ENCODE assay signal across 1 cellular context in the genomic region with DNA sequence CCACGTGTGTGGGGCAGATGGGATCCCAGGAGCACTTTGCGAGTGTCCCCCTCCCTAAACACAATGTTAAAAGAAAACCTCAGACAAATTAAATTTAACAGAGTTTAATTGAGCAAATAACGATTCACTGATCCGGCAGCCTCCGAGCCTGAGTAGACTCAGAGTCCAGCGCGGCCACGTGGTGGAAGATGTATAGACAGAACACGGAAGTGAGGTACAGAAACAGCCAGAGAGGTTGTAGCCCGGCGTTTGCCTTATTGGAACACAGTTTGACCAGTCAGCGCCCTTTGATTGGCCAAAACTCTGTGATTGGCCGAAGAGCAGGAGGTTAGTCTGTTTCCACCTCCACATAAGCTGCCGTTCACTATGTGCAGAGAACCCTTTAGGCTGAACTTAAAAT.
TF ChIP-seq lines count a peak whose summit lies in the region.

No MANE protein-coding gene starts in this region.

TF ChIP-seq in K562, 482 proteins besides CTCF, POLR2A, EP300 and RAD21 (continued from another document):
- TF ChIP-seq, protein P1, sequence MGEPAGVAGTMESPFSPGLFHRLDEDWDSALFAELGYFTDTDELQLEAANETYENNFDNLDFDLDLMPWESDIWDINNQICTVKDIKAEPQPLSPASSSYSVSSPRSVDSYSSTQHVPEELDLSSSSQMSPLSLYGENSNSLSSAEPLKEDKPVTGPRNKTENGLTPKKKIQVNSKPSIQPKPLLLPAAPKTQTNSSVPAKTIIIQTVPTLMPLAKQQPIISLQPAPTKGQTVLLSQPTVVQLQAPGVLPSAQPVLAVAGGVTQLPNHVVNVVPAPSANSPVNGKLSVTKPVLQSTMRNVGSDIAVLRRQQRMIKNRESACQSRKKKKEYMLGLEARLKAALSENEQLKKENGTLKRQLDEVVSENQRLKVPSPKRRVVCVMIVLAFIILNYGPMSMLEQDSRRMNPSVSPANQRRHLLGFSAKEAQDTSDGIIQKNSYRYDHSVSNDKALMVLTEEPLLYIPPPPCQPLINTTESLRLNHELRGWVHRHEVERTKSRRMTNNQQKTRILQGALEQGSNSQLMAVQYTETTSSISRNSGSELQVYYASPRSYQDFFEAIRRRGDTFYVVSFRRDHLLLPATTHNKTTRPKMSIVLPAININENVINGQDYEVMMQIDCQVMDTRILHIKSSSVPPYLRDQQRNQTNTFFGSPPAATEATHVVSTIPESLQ (CRISPR knock-in tag; IDR thresholded peaks at IDR 0.05) = no peak
- TF ChIP-seq, protein P2, sequence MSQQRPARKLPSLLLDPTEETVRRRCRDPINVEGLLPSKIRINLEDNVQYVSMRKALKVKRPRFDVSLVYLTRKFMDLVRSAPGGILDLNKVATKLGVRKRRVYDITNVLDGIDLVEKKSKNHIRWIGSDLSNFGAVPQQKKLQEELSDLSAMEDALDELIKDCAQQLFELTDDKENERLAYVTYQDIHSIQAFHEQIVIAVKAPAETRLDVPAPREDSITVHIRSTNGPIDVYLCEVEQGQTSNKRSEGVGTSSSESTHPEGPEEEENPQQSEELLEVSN (IDR thresholded peaks at IDR 0.05; ENCODE audit: borderline replicate concordance in 1 of 2, extremely low read depth in 1 of 2, insufficient read depth in 1 of 2, insufficient read length in 1 of 2, low read depth in 1 of 2, low read length in 1 of 2, poor library complexity in 1 of 2, severe bottlenecking in 1 of 2) = peak in 1 of 2 experiments; percentile 26
- TF ChIP-seq NFYB (IDR thresholded peaks at IDR 0.05; ENCODE audit: extremely low read depth, insufficient read length) (peak; percentile 48), ZNF24 (IDR thresholded peaks at IDR 0.05) (no peak), HDAC2 (IDR thresholded peaks at IDR 0.05) (no peak), USF2 (CRISPR knock-in tag; IDR thresholded peaks at IDR 0.05) (peak; percentile 34; the same call in 1 of the 2 replicates), L3MBTL2 (IDR thresholded peaks at IDR 0.05) (peak; percentile 40; the same call in 1 of the 2 replicates), BCOR (IDR thresholded peaks at IDR 0.05) (no peak), GABPA (tag; conservative IDR thresholded peaks at IDR 0.05; ENCODE audit: low read depth) (no peak), MYC (IDR thresholded peaks at IDR 0.05; ENCODE audit: low read depth, low read length) (peak; percentile 22; the same call in 1 of the 2 replicates), MYC (CRISPR knock-in tag; IDR thresholded peaks at IDR 0.05; ENCODE audit: borderline replicate concordance, low read depth) (no peak)
- TF ChIP-seq, protein P3, sequence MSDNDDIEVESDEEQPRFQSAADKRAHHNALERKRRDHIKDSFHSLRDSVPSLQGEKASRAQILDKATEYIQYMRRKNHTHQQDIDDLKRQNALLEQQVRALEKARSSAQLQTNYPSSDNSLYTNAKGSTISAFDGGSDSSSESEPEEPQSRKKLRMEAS (CRISPR knock-in tag; IDR thresholded peaks at IDR 0.05) = no peak
